In genomic region chr7:137869260-137869659, GRCh38 we compare ENCODE assay signal across 21 cellular contexts.
"Had no signal": no experiment of that assay in that cellular context is flagged by ENCODE, and none has a peak within 500 bp of the region (broad histone marks: within the 10 kb centered on the region; RNA-seq: fewer than 3 reads in every experiment).

No MANE protein-coding gene starts in this region.

- ATAC-seq: effector memory CD8-positive, alpha-beta T cell; left lobe of liver; natural killer cell; sciatic nerve; stimulated activated effector memory CD8-positive, alpha-beta T cell treated with anti-CD3 and anti-CD28 coated beads, Interleukin-12 subunit alpha, Interleukin-12 subunit beta, amount 100 ng/mL, for 72 hours had no signal

- H3K27me3 ChIP-seq: esophagus squamous epithelium, ovary, stomach, thyroid gland had no signal

- FAIRE-seq: keratinocyte had no signal

- H3K27ac Mint-ChIP-seq: effector memory CD8-positive, alpha-beta T cell; memory B cell; natural killer cell; stimulated activated effector memory CD8-positive, alpha-beta T cell treated with anti-CD3 and anti-CD28 coated beads, Interleukin-12 subunit alpha, Interleukin-12 subunit beta, amount 100 ng/mL, for 72 hours had no signal

- DNase-seq: cortex of kidney; effector memory CD8-positive, alpha-beta T cell; erythroblast; esophagus squamous epithelium; foreskin melanocyte; head of caudate nucleus; natural killer cell; occipital lobe; ovary; stimulated activated CD4-positive, alpha-beta T cell treated with anti-CD3 and anti-CD28 coated beads, Interleukin-2, amount 100 ng/mL, for 24 hours; stimulated activated CD4-positive, alpha-beta T cell treated with anti-CD3 and anti-CD28 coated beads, Interleukin-4, amount 100 ng/mL, for 24 hours; stimulated activated naive CD4-positive, alpha-beta T cell treated with Interleukin-2 at 50 U/mL for 16 hours; stomach; thyroid gland; trophoblast cell had no signal

- H3K4me1 Mint-ChIP-seq: memory B cell had no signal

- H3K9me3 ChIP-seq: ovary, thyroid gland had no signal

- H3K36me3 ChIP-seq: ovary had no signal

- H3K9me3 Mint-ChIP-seq: effector memory CD8-positive, alpha-beta T cell; natural killer cell had no signal

- H3K27me3 Mint-ChIP-seq: effector memory CD8-positive, alpha-beta T cell; memory B cell had no signal

- H3K4me3 ChIP-seq: esophagus squamous epithelium, lung, ovary, stomach, thyroid gland had no signal

- H3K4me3 Mint-ChIP-seq: effector memory CD8-positive, alpha-beta T cell; memory B cell; natural killer cell; stimulated activated effector memory CD8-positive, alpha-beta T cell treated with anti-CD3 and anti-CD28 coated beads, Interleukin-12 subunit alpha, Interleukin-12 subunit beta, amount 100 ng/mL, for 72 hours had no signal

- H3K27ac ChIP-seq: esophagus squamous epithelium, ovary, stomach, thyroid gland had no signal
